Comparison of ENCODE assay signal across 35 cellular contexts in genomic region chr9:122307925-122308324, GRCh38. TPM values are rescaled to one million over a fixed set of nuclear protein-coding genes. Genes with fewer than 3 reads are reported as not detected.
A peak's percentile ranks its signal among the peaks of the same experiment; 100 is the strongest.
DNase-seq lines count a peak whose midpoint lies in the region; ATAC-seq, FAIRE-seq and TF ChIP-seq lines count a peak whose summit lies in the region.
"Had no signal": no experiment of that assay in that cellular context is flagged by ENCODE, and none has a peak within 500 bp of the region (broad histone marks: within the 10 kb centered on the region; RNA-seq: fewer than 3 reads in every experiment).

No MANE protein-coding gene starts in this region.

- H3K23ac ChIP-seq in H9 (ENCODE audit: insufficient read length, low read depth, low read length), result no peak overlapping the region

- H3K36me3 ChIP-seq in liver (ENCODE audit: control insufficient read depth in 4 of 4, insufficient read depth in 3 of 4, low read depth in 1 of 4, low read length in 3 of 4) (peaks cover 5 to 27% (median 17%) of the 10 kb centered on the region in 4 donors), HepG2 (replicated peaks in 1 of 2; ENCODE audit: control insufficient read depth in 1 of 2, insufficient read depth in 2 of 2, low read length in 2 of 2) (peaks cover 13 to 73% of the 10 kb centered on the region in 2 experiments), right lobe of liver (peaks cover 0 to 21% (median 5%) of the 10 kb centered on the region in 4 donors)

- no peak overlapping the region for H3K4me3 Mint-ChIP-seq in H9
- H3K4me3 Mint-ChIP-seq: activated CD8-positive, alpha-beta T cell treated with anti-CD3 and anti-CD28 coated beads, Interleukin-2, amount 10 ng/mL, durations not matched to agents 7 days and 5 days; activated naive CD8-positive, alpha-beta T cell treated with anti-CD3 and anti-CD28 coated beads, Interleukin-2, amount 10 ng/mL, durations not matched to agents 7 days and 5 days; IgD-negative memory B cell; natural killer cell treated with Interleukin-12 subunit alpha and Interleukin-12 subunit beta and Interleukin-15 and Interleukin-18, amount 100 ng/mL, for 72 hours had no signal

- TF ChIP-seq CTCF in liver (IDR thresholded peaks at IDR 0.05; ENCODE audit: low read depth, low read length, missing input control) (no peak), HepG2 (CRISPR knock-in tag; IDR thresholded peaks at IDR 0.05) (no peak), right lobe of liver (IDR thresholded peaks at IDR 0.05) (no peak), H9 (conservative IDR thresholded peaks at IDR 0.05) (no peak)

- no peak overlapping the region for H3K56ac ChIP-seq in H9 (ENCODE audit: insufficient read length, low read depth, low read length)

- in situ Hi-C loops in HepG2 (cut with HindIII; ENCODE audit: extremely low pct_ligation_motif_present, low pct_unique_long_range_greater_than_20kb), result no loop called here

- H3K9me3 ChIP-seq in liver (ENCODE audit: control insufficient read depth in 4 of 4, low read length in 3 of 4), result no peaks in the 10 kb centered on the region
- H3K9me3 ChIP-seq in HepG2 (ENCODE audit: low read length), result no peaks in the 10 kb centered on the region
- no peaks in the 10 kb centered on the region for H3K9me3 ChIP-seq in right lobe of liver
- H3K9me3 ChIP-seq in H9 (ENCODE audit: control insufficient read depth, low read depth, low read length), result no peaks in the 10 kb centered on the region
- H3K9me3 ChIP-seq: ascending aorta, mucosa of descending colon, Peyer's patch had no signal

- ATAC-seq in HepG2 (no peak), right lobe of liver (peak; percentile 60 to 79 (median 69)), GM18858 (IDR thresholded peaks at IDR 0.05; ENCODE audit: unreplicated experiment) (no peak), HG03175 (IDR thresholded peaks at IDR 0.05; ENCODE audit: unreplicated experiment) (no peak)
- ATAC-seq: activated CD8-positive, alpha-beta T cell treated with anti-CD3 and anti-CD28 coated beads, Interleukin-2, amount 10 ng/mL, durations not matched to agents 7 days and 5 days; HCT116; mucosa of descending colon; natural killer cell treated with Interleukin-12 subunit alpha and Interleukin-12 subunit beta and Interleukin-15 and Interleukin-18, amount 100 ng/mL, for 72 hours had no signal

- no peak overlapping the region for H3T11ph ChIP-seq in H9 (ENCODE audit: low read length)

- no peaks in the 10 kb centered on the region for H3K23me2 ChIP-seq in H9 (ENCODE audit: insufficient read length, low read depth, low read length, poor library complexity, severe bottlenecking)

- peaks cover under 1 to 15% (median 10%) of the 10 kb centered on the region in 3 experiments; a peak in 5 of 7 replicates for H3K36me3 Mint-ChIP-seq in H9 (ENCODE audit: insufficient read depth in 1 of 3, low read depth in 3 of 3)

- H3K4me2 ChIP-seq in HepG2 (ENCODE audit: low read depth, low read length), result no peak overlapping the region
- H3K4me2 ChIP-seq in H9 (ENCODE audit: insufficient read depth, insufficient read length, low read length), result no peak overlapping the region

- H3K27me3 Mint-ChIP-seq in H9 (ENCODE audit: low read depth), result no peaks in the 10 kb centered on the region
- H3K27me3 Mint-ChIP-seq: activated naive CD8-positive, alpha-beta T cell treated with anti-CD3 and anti-CD28 coated beads, Interleukin-2, amount 10 ng/mL, durations not matched to agents 7 days and 5 days; IgD-negative memory B cell; natural killer cell treated with Interleukin-12 subunit alpha and Interleukin-12 subunit beta and Interleukin-15 and Interleukin-18, amount 100 ng/mL, for 72 hours had no signal

- H2BK12ac ChIP-seq in H9 (ENCODE audit: insufficient read length, low read depth, low read length), result no peak overlapping the region

- no TSS peak for BruUV-seq in HepG2 (replicated peaks; lab: Mats Ljungman, UMichigan)

- CTCF ChIA-PET in HepG2 (lab: Yijun Ruan, JAX; ENCODE audit: low intra/inter-chr PET ratio, low total read pairs), result no interaction called here

- TF ChIP-seq RAD21 in liver (IDR thresholded peaks at IDR 0.05) (no peak), HepG2 (CRISPR knock-in tag; IDR thresholded peaks at IDR 0.05) (no peak)

- no peak overlapping the region for H2AFZ ChIP-seq in HepG2 (ENCODE audit: low read length)
- no peak overlapping the region for H2AFZ ChIP-seq in H9 (ENCODE audit: low read length)

- no peak overlapping the region for H4K5ac ChIP-seq in H9 (ENCODE audit: insufficient read length, low read depth, low read length)

- no peaks in the 10 kb centered on the region for H4K20me1 ChIP-seq in HepG2 (ENCODE audit: insufficient read depth, low read length)
- no peaks in the 10 kb centered on the region for H4K20me1 ChIP-seq in H9 (ENCODE audit: control insufficient read depth, insufficient read depth, insufficient read length)

- H3K27ac ChIP-seq in liver (ENCODE audit: low read depth in 1 of 2, low read length in 2 of 2) (no peak overlapping the region), HepG2 (ENCODE audit: extremely low read length, insufficient read depth, low read length) (no peak overlapping the region), right lobe of liver (no peak overlapping the region), H9 (ENCODE audit: insufficient read length, low read depth, low read length) (no peak overlapping the region)
- H3K27ac ChIP-seq: ascending aorta, VCaP had no signal

- no peak overlapping the region for H2BK5ac ChIP-seq in H9 (ENCODE audit: insufficient read length, low read length)

- DNase-seq in HepG2 (ENCODE audit: low spot score) (no peak), glomerular endothelial cell (ENCODE audit: extremely low read depth, low read depth, low spot score) (peak; percentile 76), right lobe of liver (no peak), H9 (no peak)
- DNase-seq in activated naive CD4-positive, alpha-beta T cell treated with anti-CD3 and anti-CD28 coated beads, Interleukin-2, amount 50 U/mL, for 16 hours, result no peak
- DNase-seq: activated CD4-positive, alpha-beta T cell treated with anti-CD3 and anti-CD28 coated beads for 4 hours; activated CD8-positive, alpha-beta T cell treated with anti-CD3 and anti-CD28 coated beads, Interleukin-2, amount 10 ng/mL, durations not matched to agents 7 days and 5 days; activated naive CD8-positive, alpha-beta T cell treated with anti-CD3 and anti-CD28 coated beads, Interleukin-2, amount 10 ng/mL, durations not matched to agents 7 days and 5 days; Calu3; cerebellar nuclear complex; DMS79; GF-D8; glutamatergic neuron; mucosa of descending colon; NCI-H146; NCI-H2107; NCI-H345; Peyer's patch; retina; SIG-M5; stimulated activated CD4-positive, alpha-beta T cell treated with anti-CD3 and anti-CD28 coated beads, Interleukin-1b, Interleukin-23, amount 100 ng/mL, for 48 hours; stimulated activated naive CD4-positive, alpha-beta T cell treated with Interleukin-2 at 50 U/mL for 16 hours; T-helper 9 cell had no signal

- no peak overlapping the region for H4K91ac ChIP-seq in H9 (ENCODE audit: insufficient read length, low read depth, low read length)

- WGBS in liver, result 88% methylated on average over 1 of the region's 1 CpG
- 100% methylated on average over 1 of the region's 1 CpG for WGBS in HepG2 (ENCODE audit: low lambda C conversion rate)
- no CpG with 5 or more reads among the region's 1 CpG for WGBS in right lobe of liver (ENCODE audit: insufficient coverage, low coverage, low lambda C conversion rate, missing lambda C conversion rate)
- WGBS in H9 (ENCODE audit: extremely low coverage, insufficient read length, low lambda C conversion rate), result no CpG with 5 or more reads among the region's 1 CpG

- H3K4me1 ChIP-seq in liver (ENCODE audit: control insufficient read depth in 4 of 4, insufficient read depth in 4 of 4, low read length in 3 of 4), result no peaks in the 10 kb centered on the region
- no peaks in the 10 kb centered on the region for H3K4me1 ChIP-seq in HepG2 (ENCODE audit: insufficient read depth, low read length)
- H3K4me1 ChIP-seq in right lobe of liver, result no peaks in the 10 kb centered on the region
- H3K4me1 ChIP-seq in H9 (ENCODE audit: insufficient read depth, low read length), result no peaks in the 10 kb centered on the region
- H3K4me1 ChIP-seq: ascending aorta, Peyer's patch had no signal

- no peak overlapping the region for H2BK120ac ChIP-seq in H9 (ENCODE audit: low read depth, low read length, poor library complexity, severe bottlenecking)

- POLR2A ChIA-PET in HepG2 (lab: Yijun Ruan, JAX), result no interaction called here

- no peak overlapping the region for H3K4me3 ChIP-seq in liver (ENCODE audit: low read depth in 1 of 3, low read length in 3 of 3)
- no peak overlapping the region for H3K4me3 ChIP-seq in HepG2 (replicated peaks in 1 of 3; ENCODE audit: insufficient read depth in 1 of 3, low read depth in 2 of 3, low read length in 3 of 3)
- H3K4me3 ChIP-seq in right lobe of liver, result no peak overlapping the region
- H3K4me3 ChIP-seq: ascending aorta, lung, mucosa of descending colon, Peyer's patch had no signal

- no peak overlapping the region for H4K8ac ChIP-seq in H9 (replicated peaks; ENCODE audit: insufficient read length, low read depth, low read length)

- H3K79me2 ChIP-seq in HepG2 (ENCODE audit: insufficient read depth, low read length) (no peaks in the 10 kb centered on the region), H9 (ENCODE audit: insufficient read depth, low read length) (no peaks in the 10 kb centered on the region)

- H3K27me3 ChIP-seq in liver (ENCODE audit: control insufficient read depth in 4 of 4, insufficient read depth in 4 of 4, low read length in 3 of 4), result no peaks in the 10 kb centered on the region
- no peaks in the 10 kb centered on the region for H3K27me3 ChIP-seq in HepG2 (ENCODE audit: control insufficient read depth in 1 of 2, insufficient read depth in 2 of 2, low read length in 2 of 2)
- H3K27me3 ChIP-seq in right lobe of liver, result no peaks in the 10 kb centered on the region
- H3K27me3 ChIP-seq in H9 (ENCODE audit: insufficient read depth, low read length), result no peaks in the 10 kb centered on the region
- H3K27me3 ChIP-seq: ascending aorta, Peyer's patch had no signal

- H2BK20ac ChIP-seq in H9 (ENCODE audit: low read depth, low read length, poor library complexity, severe bottlenecking), result no peak overlapping the region

- TF ChIP-seq EP300 in HepG2 (IDR thresholded peaks at IDR 0.05; ENCODE audit: low read depth in 2 of 2, low read length in 2 of 2) (no peak), HepG2 (CRISPR knock-in tag; IDR thresholded peaks at IDR 0.05; ENCODE audit: borderline replicate concordance) (no peak)

- no peak overlapping the region for H3K4ac ChIP-seq in H9 (ENCODE audit: low read depth, low read length)

- H3K79me1 ChIP-seq in H9 (ENCODE audit: insufficient read depth, low read depth, low read length, poor library complexity, severe bottlenecking), result no peaks in the 10 kb centered on the region

- no peak overlapping the region for H2BK15ac ChIP-seq in H9 (ENCODE audit: low read depth, low read length)

- TF ChIP-seq POLR2A in HepG2 (IDR thresholded peaks at IDR 0.05; ENCODE audit: insufficient read depth in 1 of 2, low read depth in 2 of 2, low read length in 2 of 2), result no peak
- no peak for TF ChIP-seq POLR2A in right lobe of liver (IDR thresholded peaks at IDR 0.05)

- H2AK5ac ChIP-seq in H9 (ENCODE audit: insufficient read length, low read length), result no peak overlapping the region

- no peak for FAIRE-seq in HepG2 (lab: Jason Lieb, UNC)
- FAIRE-seq: endometrium, islet of Langerhans, urothelium cell line had no signal

- no peaks in the 10 kb centered on the region for H3K9me3 Mint-ChIP-seq in H9
- H3K9me3 Mint-ChIP-seq: activated naive CD8-positive, alpha-beta T cell treated with anti-CD3 and anti-CD28 coated beads, Interleukin-2, amount 10 ng/mL, durations not matched to agents 7 days and 5 days; IgD-negative memory B cell; natural killer cell treated with Interleukin-12 subunit alpha and Interleukin-12 subunit beta and Interleukin-15 and Interleukin-18, amount 100 ng/mL, for 72 hours had no signal

- intact Hi-C loops in HepG2 (cut with micrococcal nuclease; ENCODE audit: unreplicated experiment), result no loop called here
- intact Hi-C loops in right lobe of liver (cut with DNase I), result no loop called here

- no peak overlapping the region for H3K27ac Mint-ChIP-seq in H9
- H3K27ac Mint-ChIP-seq: activated CD8-positive, alpha-beta T cell treated with anti-CD3 and anti-CD28 coated beads, Interleukin-2, amount 10 ng/mL, durations not matched to agents 7 days and 5 days; activated naive CD8-positive, alpha-beta T cell treated with anti-CD3 and anti-CD28 coated beads, Interleukin-2, amount 10 ng/mL, durations not matched to agents 7 days and 5 days; natural killer cell treated with Interleukin-12 subunit alpha and Interleukin-12 subunit beta and Interleukin-15 and Interleukin-18, amount 100 ng/mL, for 72 hours had no signal

- H3K18ac ChIP-seq in H9 (ENCODE audit: insufficient read length, low read depth, low read length), result no peak overlapping the region

- H3K9ac ChIP-seq in liver (ENCODE audit: low read depth in 1 of 2, low read length in 2 of 2) (no peak overlapping the region), HepG2 (ENCODE audit: insufficient read depth, low read depth, low read length) (no peak overlapping the region), H9 (ENCODE audit: extremely low read depth, insufficient read length, low read length) (no peak overlapping the region)

- H3K14ac ChIP-seq in H9 (ENCODE audit: insufficient read depth, low read length), result no peak overlapping the region

- H3K4me1 Mint-ChIP-seq in H9, result 0 out of 4 replicates have a peak, but pooled peaks cover 0 to 2% of the 10 kb centered on the region in 2 experiments

RNA-seq across cellular contexts. Expression of gene MRRF, which starts 43.2 kb away (rescaled TPM):
- total RNA-seq in liver, result 10 to 100 TPM; 15.4 to 30.9 TPM
- polyA plus RNA-seq in liver, result 10 to 100 TPM; 22.1 to 22.5 TPM
- total RNA-seq in HepG2 (2016; rRNA removed; fragmentation: Illumina TruSeq; extraction: Trizol), result 37.3 and 47.2 TPM in 2 replicates
- total RNA-seq in HepG2 (2016; cell fraction: cytosol; rRNA removed; fragmentation: Illumina TruSeq; extraction: Trizol; ENCODE audit: low read depth), result 25.8 and 26.7 TPM in 2 replicates
- total RNA-seq in HepG2 (2016; cell fraction: insoluble cytoplasmic fraction; rRNA removed; fragmentation: Illumina TruSeq; extraction: Trizol), result 33.6 and 46.2 TPM in 2 replicates
- total RNA-seq in HepG2 (2016; cell fraction: membrane; rRNA removed; fragmentation: Illumina TruSeq; extraction: Trizol), result 36.7 and 37.4 TPM in 2 replicates
- total RNA-seq in HepG2 (2016; cell fraction: nucleus; rRNA removed; fragmentation: Illumina TruSeq; extraction: Trizol), result 28.1 and 30.3 TPM in 2 replicates
- polyA plus RNA-seq in HepG2 (2011; rRNA removed), result 37.6 and 44.3 TPM in 2 replicates
- polyA plus RNA-seq in HepG2 (2011; cell fraction: cytosol; rRNA removed), result 17.7 and 22.3 TPM in 2 replicates
- 60.6 and 64.1 TPM in 2 replicates for polyA plus RNA-seq in HepG2 (2011; cell fraction: nucleus; rRNA removed)
- 26.9 and 27.3 TPM in 2 replicates for polyA plus RNA-seq in HepG2 (2012)
- polyA plus RNA-seq in HepG2 (2016; cell fraction: cytosol; fragmentation: Illumina TruSeq; extraction: Trizol; ENCODE audit: low read depth), result 19.2 and 20.6 TPM in 2 replicates
- polyA plus RNA-seq in HepG2 (2016; cell fraction: insoluble cytoplasmic fraction; fragmentation: Illumina TruSeq; extraction: Trizol; ENCODE audit: low read depth), result 53.7 and 54.2 TPM in 2 replicates
- polyA plus RNA-seq in HepG2 (2016; cell fraction: membrane; fragmentation: Illumina TruSeq; extraction: Trizol; ENCODE audit: low read depth), result 36.1 and 38.2 TPM in 2 replicates
- polyA plus RNA-seq in HepG2 (2016; cell fraction: nucleus; fragmentation: Illumina TruSeq; extraction: Trizol; ENCODE audit: insufficient read depth, low read depth), result 57.9 and 61.6 TPM in 2 replicates
- polyA minus RNA-seq in HepG2 (2011; rRNA and poly(A)+ RNA removed; ENCODE audit: low replicate concordance), result 30.5 and 135 TPM in 2 replicates
- 12.8 and 14.6 TPM in 2 replicates for polyA minus RNA-seq in HepG2 (2011; cell fraction: cytosol; rRNA and poly(A)+ RNA removed)
- 47.4 and 62.7 TPM in 2 replicates for polyA minus RNA-seq in HepG2 (2011; cell fraction: nucleus; rRNA and poly(A)+ RNA removed)
- 20.2 and 26.7 TPM in 2 replicates for total RNA-seq in glomerular endothelial cell
- total RNA-seq in right lobe of liver, result 10 to 100 TPM; 17.4 to 34.0 (median 22.6) TPM
- 31.6 and 33.7 TPM in 2 replicates for total RNA-seq in H9 (2021)

RNA-seq across cellular contexts. Expression of gene RBM18, which starts 43.3 kb away (rescaled TPM):
- total RNA-seq in liver (1 to 10 TPM; 4.9 to 6.1 TPM), HepG2 (2016; rRNA removed; fragmentation: Illumina TruSeq; extraction: Trizol) (16.6 and 29.5 TPM in 2 replicates), glomerular endothelial cell (8.7 and 16.9 TPM in 2 replicates), right lobe of liver (1 to 10 TPM; 3.4 to 9.3 (median 8.7) TPM), H9 (2021) (18.3 and 18.9 TPM in 2 replicates)
- polyA plus RNA-seq in liver (1 to 10 TPM; 3.4 to 7.7 TPM), HepG2 (2011; rRNA removed) (11.2 and 12.6 TPM in 2 replicates)
- total RNA-seq in HepG2 (2016; cell fraction: cytosol; rRNA removed; fragmentation: Illumina TruSeq; extraction: Trizol; ENCODE audit: low read depth), result 3.8 and 5.2 TPM in 2 replicates
- total RNA-seq in HepG2 (2016; cell fraction: insoluble cytoplasmic fraction; rRNA removed; fragmentation: Illumina TruSeq; extraction: Trizol), result 18.9 and 29.3 TPM in 2 replicates
- total RNA-seq in HepG2 (2016; cell fraction: membrane; rRNA removed; fragmentation: Illumina TruSeq; extraction: Trizol), result 16.2 and 16.3 TPM in 2 replicates
- 9.0 and 10.2 TPM in 2 replicates for total RNA-seq in HepG2 (2016; cell fraction: nucleus; rRNA removed; fragmentation: Illumina TruSeq; extraction: Trizol)
- polyA plus RNA-seq in HepG2 (2011; cell fraction: cytosol; rRNA removed), result 5.3 and 8.7 TPM in 2 replicates
- polyA plus RNA-seq in HepG2 (2011; cell fraction: nucleus; rRNA removed), result 3.8 and 3.9 TPM in 2 replicates
- polyA plus RNA-seq in HepG2 (2012), result 7.5 and 10.2 TPM in 2 replicates
- polyA plus RNA-seq in HepG2 (2016; cell fraction: cytosol; fragmentation: Illumina TruSeq; extraction: Trizol; ENCODE audit: low read depth), result 12.0 and 13.9 TPM in 2 replicates
- polyA plus RNA-seq in HepG2 (2016; cell fraction: insoluble cytoplasmic fraction; fragmentation: Illumina TruSeq; extraction: Trizol; ENCODE audit: low read depth), result 30.2 and 33.4 TPM in 2 replicates
- polyA plus RNA-seq in HepG2 (2016; cell fraction: membrane; fragmentation: Illumina TruSeq; extraction: Trizol; ENCODE audit: low read depth), result 15.3 and 17.2 TPM in 2 replicates
- 13.6 and 14.4 TPM in 2 replicates for polyA plus RNA-seq in HepG2 (2016; cell fraction: nucleus; fragmentation: Illumina TruSeq; extraction: Trizol; ENCODE audit: insufficient read depth, low read depth)
- polyA minus RNA-seq in HepG2 (2011; rRNA and poly(A)+ RNA removed; ENCODE audit: low replicate concordance), result 3.5 and 17.4 TPM in 2 replicates
- 8.4 and 10.2 TPM in 2 replicates for polyA minus RNA-seq in HepG2 (2011; cell fraction: cytosol; rRNA and poly(A)+ RNA removed)
- polyA minus RNA-seq in HepG2 (2011; cell fraction: nucleus; rRNA and poly(A)+ RNA removed), result 6.8 and 9.6 TPM in 2 replicates

Comparison
In these comparisons a context has a peak if more than half of its experiments do, and no peak if none do; other contexts are left out.
1. ATAC-seq: peak in right lobe of liver (4 of 4); none in HepG2 (single experiment), GM18858 (single experiment) and HG03175 (single experiment).